1 cellular context compared by ENCODE assay signal in genomic region chr12:94873368-94874085, GRCh38.
TF ChIP-seq lines count a peak whose summit lies in the region.

No MANE protein-coding gene starts in this region.

TF ChIP-seq in GM12878, 131 proteins besides CTCF, POLR2A, EP300 and RAD21 (continued from another document):
- no peak for TF ChIP-seq PBX3 (IDR thresholded peaks at IDR 0.05; ENCODE audit: insufficient replicate concordance, low read depth, low read length)
- TF ChIP-seq BHLHE40 (IDR thresholded peaks at IDR 0.05; ENCODE audit: borderline replicate concordance in 1 of 2, low read depth in 2 of 2, low read length in 1 of 2) = peak in 1 of 2 experiments; percentile 79; a peak in 2 of 4 replicates
- TF ChIP-seq ZBTB11 (CRISPR knock-in tag; IDR thresholded peaks at IDR 0.05) = no peak
- peak; percentile 46; the same call in 1 of the 2 replicates for TF ChIP-seq MEF2A (IDR thresholded peaks at IDR 0.05; ENCODE audit: insufficient read depth, low read depth, low read length)
- TF ChIP-seq EGR1 (IDR thresholded peaks at IDR 0.05; ENCODE audit: borderline replicate concordance in 1 of 2, low read depth in 2 of 2, low read length in 2 of 2) = peak in 1 of 2 experiments; percentile 95; a peak in 2 of 3 replicates
- TF ChIP-seq ZNF217 (IDR thresholded peaks at IDR 0.05) = 0 out of 2 replicates have a peak, but pooled peaks have one; percentile 27
- TF ChIP-seq ZZZ3 (IDR thresholded peaks at IDR 0.05; ENCODE audit: control insufficient read depth, insufficient read length, low read depth) = no peak
- TF ChIP-seq ZNF384 (IDR thresholded peaks at IDR 0.05; ENCODE audit: borderline replicate concordance, low read depth, low read length) = no peak
- TF ChIP-seq PAX8 (IDR thresholded peaks at IDR 0.05) = no peak
- TF ChIP-seq NR2F1 (conservative IDR thresholded peaks at IDR 0.05) = peak; percentile 65; the same call in 1 of the 2 replicates
- TF ChIP-seq IKZF2 (IDR thresholded peaks at IDR 0.05) = no peak
- 0 out of 2 replicates have a peak, but pooled peaks have one; percentile 11 for TF ChIP-seq ZNF24 (IDR thresholded peaks at IDR 0.05)
- peak; percentile 77; the same call in 1 of the 2 replicates for TF ChIP-seq DPF2 (IDR thresholded peaks at IDR 0.05)
- peak; percentile 77; the same call in 1 of the 2 replicates for TF ChIP-seq GATAD2B (conservative IDR thresholded peaks at IDR 0.05; ENCODE audit: low read depth)
- TF ChIP-seq ZSCAN29 (IDR thresholded peaks at IDR 0.05) = 0 out of 2 replicates have a peak, but pooled peaks have one; percentile 53
- TF ChIP-seq NR2C1 (IDR thresholded peaks at IDR 0.05) = 0 out of 2 replicates have a peak, but pooled peaks have one; percentile 28
- peak; percentile 25; the same call in 1 of the 2 replicates for TF ChIP-seq SIN3A (IDR thresholded peaks at IDR 0.05; ENCODE audit: low read depth, low read length)
- 0 out of 2 replicates have a peak, but pooled peaks have one; percentile 62 for TF ChIP-seq TCF3 (IDR thresholded peaks at IDR 0.05; ENCODE audit: borderline replicate concordance, insufficient read depth, low read depth, low read length)
- peak; percentile 19; the same call in 1 of the 2 replicates for TF ChIP-seq NKRF (conservative IDR thresholded peaks at IDR 0.05)
- TF ChIP-seq MAX (IDR thresholded peaks at IDR 0.05; ENCODE audit: low read depth, low read length) = no peak; the same call in 1 of the 2 replicates
- TF ChIP-seq YBX1 (IDR thresholded peaks at IDR 0.05) = no peak
- 0 out of 2 replicates have a peak, but pooled peaks have one; percentile 24 for TF ChIP-seq TBL1XR1 (IDR thresholded peaks at IDR 0.05; ENCODE audit: low read depth, low read length)
- TF ChIP-seq CBX5 (IDR thresholded peaks at IDR 0.05; ENCODE audit: low read depth) = peak; percentile 45; the same call in 1 of the 2 replicates
- 0 out of 2 replicates have a peak, but pooled peaks have one; percentile 11 for TF ChIP-seq PAX5 (IDR thresholded peaks at IDR 0.05; ENCODE audit: borderline replicate concordance, low read depth, low read length)
- no peak for TF ChIP-seq HCFC1 (IDR thresholded peaks at IDR 0.05; ENCODE audit: low read length)
- TF ChIP-seq BCL11A (IDR thresholded peaks at IDR 0.05; ENCODE audit: low read depth, low read length) = no peak
- TF ChIP-seq CHD2 (IDR thresholded peaks at IDR 0.05; ENCODE audit: borderline replicate concordance, low read depth, low read length) = peak; percentile 48; the same call in 1 of the 2 replicates
- TF ChIP-seq ZBTB33 (IDR thresholded peaks at IDR 0.05) = no peak
- TF ChIP-seq TCF12 (IDR thresholded peaks at IDR 0.05; ENCODE audit: low read depth, low read length) = no peak
- peak; percentile 65 for TF ChIP-seq YY1 (IDR thresholded peaks at IDR 0.05; ENCODE audit: low read depth, low read length)
- TF ChIP-seq MXI1 (IDR thresholded peaks at IDR 0.05; ENCODE audit: low read depth, low read length) = 0 out of 2 replicates have a peak, but pooled peaks have one; percentile 51
- no peak for TF ChIP-seq MEF2B (IDR thresholded peaks at IDR 0.05; ENCODE audit: partially characterized antibody, poor library complexity, severe bottlenecking)
- TF ChIP-seq ZNF687 (IDR thresholded peaks at IDR 0.05) = peak; percentile 73
